17 cellular contexts compared by ENCODE assay signal in the genomic region with DNA sequence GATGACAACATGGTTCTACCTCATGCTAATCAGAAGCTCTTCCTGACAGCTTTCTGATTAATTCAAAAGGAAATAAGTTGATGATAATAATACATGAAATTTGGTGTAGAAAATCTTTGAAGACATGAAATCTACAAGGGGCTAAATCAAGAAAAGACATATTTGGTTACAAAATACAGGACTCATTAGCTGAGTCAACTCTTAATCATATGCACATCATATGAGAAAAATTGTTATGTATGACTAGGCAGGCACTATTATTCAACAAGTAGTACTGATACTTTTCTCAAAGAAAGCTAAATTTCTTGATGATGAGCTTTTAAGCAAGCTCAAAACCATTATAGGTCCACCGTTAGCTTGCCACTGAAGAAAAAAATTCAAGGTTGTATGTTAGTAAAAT. TPM values are rescaled to one million over a fixed set of nuclear protein-coding genes. Genes with fewer than 3 reads are reported as not detected.
"Had no signal": no experiment of that assay in that cellular context is flagged by ENCODE, and none has a peak within 500 bp of the region (broad histone marks: within the 10 kb centered on the region; RNA-seq: fewer than 3 reads in every experiment).

No MANE protein-coding gene starts in this region.

- H2AFZ ChIP-seq: neural progenitor cell had no signal

- H3K4me2 ChIP-seq: neural progenitor cell had no signal

- H3K4me1 ChIP-seq: neural progenitor cell had no signal

- DNase-seq: activated CD4-positive, CD25-positive, alpha-beta regulatory T cell treated with anti-CD3 and anti-CD28 coated beads, Interleukin-2, amount 50 U/mL, for 72 hours; activated naive CD4-positive, alpha-beta T cell; activated naive CD8-positive, alpha-beta T cell treated with anti-CD3 and anti-CD28 coated beads, Interleukin-2, amount 10 ng/mL, durations not matched to agents 7 days and 5 days; activated T-cell treated with anti-CD3 and anti-CD28 coated beads for 4 hours; anterior cingulate cortex; heart right ventricle; islet precursor cell; naive B cell; ovary; sigmoid colon; stimulated activated naive B cell treated with anti-CD40 and anti-IgM and Interleukin-4, amounts not matched to agents 10 μg/mL and 1 μg/mL and 100 μg/mL, for 72 hours; substantia nigra; T-helper 1 cell; trophoblast cell had no signal

- H3K9ac ChIP-seq: neural progenitor cell had no signal

- ATAC-seq: heart right ventricle; SK-N-SH treated with all-trans-retinoic acid at 6 μM for 48 hours; stimulated activated naive B cell treated with anti-CD40 and anti-IgM and Interleukin-4, amounts not matched to agents 10 μg/mL and 1 μg/mL and 100 μg/mL, for 72 hours had no signal

- H3K27ac ChIP-seq: heart right ventricle, neural progenitor cell, ovary, sigmoid colon had no signal

- H3K27me3 ChIP-seq: ovary, sigmoid colon had no signal

- H3K9me3 ChIP-seq: ovary, sigmoid colon had no signal

- H3K4me3 ChIP-seq: heart right ventricle, neural progenitor cell, ovary, sigmoid colon had no signal

- H3K36me3 ChIP-seq: neural progenitor cell, ovary had no signal

RNA-seq across cellular contexts. Expression of gene ABCC9, which starts 7.1 kb away (rescaled TPM):
- total RNA-seq: activated naive CD8-positive, alpha-beta T cell treated with anti-CD3 and anti-CD28 coated beads, Interleukin-2, amount 10 ng/mL, durations not matched to agents 7 days and 5 days; dermis microvascular lymphatic vessel endothelial cell had no signal
